In genomic region chr5:149358294-149358651, GRCh38 we compare ENCODE assay signal across 7 cellular contexts. TPM values are rescaled to one million over a fixed set of nuclear protein-coding genes. Genes with fewer than 3 reads are reported as not detected.
DNase-seq lines count a peak whose midpoint lies in the region; ATAC-seq and TF ChIP-seq lines count a peak whose summit lies in the region.

No MANE protein-coding gene starts in this region.

- peaks cover 13% of the 10 kb centered on the region for H3K79me2 ChIP-seq in OCI-LY3 (ENCODE audit: low read length)

- peak; percentile 49 to 79 (median 56) for DNase-seq in adrenal gland
- peak; percentile 8 to 57 for DNase-seq in hippocampal formation (lab: John Stamatoyannopoulos, UW)
- DNase-seq in sigmoid colon, result peak; percentile 86
- DNase-seq in GM20000 (ENCODE audit: low spot score), result no peak

- no peak for TF ChIP-seq POLR2A in adrenal gland (IDR thresholded peaks at IDR 0.05)
- no peak for TF ChIP-seq POLR2A in sigmoid colon (IDR thresholded peaks at IDR 0.05)

- peak overlapping the region; percentile 75; the same call in 1 of the 2 replicates for H2AFZ ChIP-seq in OCI-LY3 (ENCODE audit: low read depth, low read length)

- no peak for TF ChIP-seq CTCF in OCI-LY3 (IDR thresholded peaks at IDR 0.05; ENCODE audit: low read depth, low read length)
- TF ChIP-seq CTCF in adrenal gland (IDR thresholded peaks at IDR 0.05), result no peak
- TF ChIP-seq CTCF in sigmoid colon (IDR thresholded peaks at IDR 0.05), result no peak
- no peak for TF ChIP-seq CTCF in GM20000 (IDR thresholded peaks at IDR 0.05; ENCODE audit: extremely low read depth, missing control alignments)

- ATAC-seq in GM18867 (IDR thresholded peaks at IDR 0.05; ENCODE audit: unreplicated experiment) (peak; percentile 3), HG02852 (IDR thresholded peaks at IDR 0.05; ENCODE audit: unreplicated experiment) (peak; percentile 14)

- H3K4me1 ChIP-seq in OCI-LY3 (ENCODE audit: low read length), result peaks cover 11% of the 10 kb centered on the region; the same call in 1 of the 2 replicates
- peaks cover 7 to 10% of the 10 kb centered on the region in 2 donors for H3K4me1 ChIP-seq in adrenal gland (replicated peaks in 1 of 2)
- peaks cover 0 to 14% (median 11%) of the 10 kb centered on the region in 4 donors for H3K4me1 ChIP-seq in sigmoid colon

- H3K4me2 ChIP-seq in OCI-LY3 (ENCODE audit: low read length), result peak overlapping the region; percentile 80

- WGBS in adrenal gland, 4 donors, result 0 to 4% (median 1%) methylated on average over 5 to 18 of the region's 18 CpGs
- WGBS in sigmoid colon, 2 donors, result 1% methylated on average over 18 of the region's 18 CpGs

- H3K27ac ChIP-seq in OCI-LY3 (ENCODE audit: low read length) (peak overlapping the region; percentile 25; the same call in 1 of the 2 replicates), adrenal gland (peak overlapping the region in 3 of 5 donors; percentile 10 to 53 (median 48)), sigmoid colon (peak overlapping the region; percentile 61 to 76 (median 69))

- H3K27me3 ChIP-seq in OCI-LY3 (ENCODE audit: low read depth, low read length) (no peaks in the 10 kb centered on the region), adrenal gland (no peaks in the 10 kb centered on the region), sigmoid colon (no peaks in the 10 kb centered on the region)

- peak overlapping the region; percentile 84 for H3K9ac ChIP-seq in OCI-LY3 (ENCODE audit: low read length)

- H3K36me3 ChIP-seq in OCI-LY3 (replicated peaks; ENCODE audit: low read depth, low read length) (peaks cover 6% of the 10 kb centered on the region), adrenal gland (replicated peaks in 1 of 2) (peaks cover 0 to 7% of the 10 kb centered on the region in 2 donors), sigmoid colon (peaks cover 0 to 14% (median 0%) of the 10 kb centered on the region in 4 donors)

- H4K20me1 ChIP-seq in OCI-LY3 (ENCODE audit: insufficient read depth, low read length), result no peaks in the 10 kb centered on the region

- intact Hi-C loops in adrenal gland (cut with DNase I) (no loop called here), sigmoid colon (cut with DNase I) (loop anchor here (1.0 kb wide), 1 partner anchor 9 kb away; no protein-coding TSS in a partner anchor)

- no peaks in the 10 kb centered on the region for H3K9me3 ChIP-seq in OCI-LY3 (ENCODE audit: insufficient read depth, low read length)
- H3K9me3 ChIP-seq in adrenal gland (replicated peaks in 1 of 3), result no peaks in the 10 kb centered on the region
- H3K9me3 ChIP-seq in sigmoid colon, result no peaks in the 10 kb centered on the region

- H3K4me3 ChIP-seq in OCI-LY3 (ENCODE audit: low read length), result peak overlapping the region; percentile 93
- H3K4me3 ChIP-seq in adrenal gland, result peak overlapping the region in 3 of 4 donors; percentile 29 to 94 (median 57)
- H3K4me3 ChIP-seq in sigmoid colon, result peak overlapping the region; percentile 48 to 75 (median 57)

- TF ChIP-seq EP300 in sigmoid colon (IDR thresholded peaks at IDR 0.05), result no peak

RNA-seq across cellular contexts. Expression of gene PCYOX1L, which starts 0.4 kb away (rescaled TPM):
- total RNA-seq in adrenal gland (10 to 100 TPM in 1 of 8 donors, 1 to 10 TPM in 7; 4.7 to 15.9 (median 7.8) TPM), sigmoid colon (1 to 10 TPM; 2.5 to 3.9 (median 3.5) TPM)
- polyA plus RNA-seq in adrenal gland (10 to 100 TPM; 12.3 to 15.4 (median 15.0) TPM), sigmoid colon (1 to 10 TPM in 2 of 3 donors, under 1 TPM in 1; 0.69 to 7.4 (median 1.2) TPM)

RNA-seq across cellular contexts. Expression of gene GRPEL2, which starts 13.0 kb away (rescaled TPM):
- 10 to 100 TPM in 6 of 8 donors, 1 to 10 TPM in 2; 7.5 to 17.4 (median 13.0) TPM for total RNA-seq in adrenal gland
- 1 to 10 TPM; 3.9 to 9.0 (median 7.6) TPM for polyA plus RNA-seq in adrenal gland
- 10 to 100 TPM in 3 of 4 donors, 1 to 10 TPM in 1; 8.8 to 16.3 (median 12.9) TPM for total RNA-seq in sigmoid colon
- polyA plus RNA-seq in sigmoid colon, result 1 to 10 TPM; 2.5 to 8.7 (median 4.2) TPM

RNA-seq across cellular contexts. Expression of gene IL17B, which starts 20.8 kb away (rescaled TPM):
- total RNA-seq in adrenal gland (1 to 10 TPM in 7 of 8 donors, not detected in 1; 1.6 to 6.1 (median 2.9) TPM), sigmoid colon (1 to 10 TPM; 3.0 to 9.6 (median 5.6) TPM)
- polyA plus RNA-seq in adrenal gland (1 to 10 TPM; 1.5 to 9.7 (median 2.8) TPM), sigmoid colon (under 1 TPM in 1 of 3 donors, not detected in 2; 0.82 TPM)
